14 cellular contexts compared by ENCODE assay signal in the genomic region with DNA sequence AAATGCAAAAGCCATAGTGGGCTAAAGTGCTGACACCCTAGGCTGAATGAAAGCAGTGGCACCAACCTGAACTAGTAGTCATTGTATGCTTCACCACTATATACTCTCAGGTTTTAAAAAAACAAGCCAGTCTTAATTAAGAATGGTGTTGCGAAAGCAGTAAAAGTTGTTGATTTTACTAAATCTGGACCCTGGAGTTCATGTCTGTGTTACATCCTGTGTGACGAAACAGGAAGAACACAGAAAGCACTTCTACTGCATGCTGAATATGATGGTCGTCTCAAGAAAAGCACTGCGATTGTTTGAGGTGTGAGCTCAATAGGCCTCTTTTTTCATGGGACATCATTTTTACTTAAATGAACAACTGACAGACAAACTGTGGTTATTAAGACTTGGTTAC. TPM values are rescaled to one million over a fixed set of nuclear protein-coding genes. Genes with fewer than 3 reads are reported as not detected.
DNase-seq lines count a peak whose midpoint lies in the region; ATAC-seq, FAIRE-seq and TF ChIP-seq lines count a peak whose summit lies in the region.
"Had no signal": no experiment of that assay in that cellular context is flagged by ENCODE, and none has a peak within 500 bp of the region (broad histone marks: within the 10 kb centered on the region; RNA-seq: fewer than 3 reads in every experiment).

No MANE protein-coding gene starts in this region.

- peaks cover 13% of the 10 kb centered on the region for H3K9me3 ChIP-seq in adipocyte (ENCODE audit: control insufficient read depth, low read length)
- no peaks in the 10 kb centered on the region for H3K9me3 ChIP-seq in HepG2 (ENCODE audit: low read length)

- intact Hi-C loops in CD14-positive monocyte (cut with micrococcal nuclease): no loop called here
- intact Hi-C loops in HepG2 (cut with micrococcal nuclease; ENCODE audit: unreplicated experiment): no loop called here
- intact Hi-C loops in sciatic nerve (cut with DNase I): no loop called here

- peaks cover 4% of the 10 kb centered on the region for H3K4me1 Mint-ChIP-seq in CD14-positive monocyte

- H3K4me3 ChIP-seq in adipocyte (ENCODE audit: low read length): no peak overlapping the region
- H3K4me3 ChIP-seq in HepG2 (replicated peaks in 1 of 3; ENCODE audit: insufficient read depth in 1 of 3, low read depth in 2 of 3, low read length in 3 of 3): no peak overlapping the region

- no peak overlapping the region for H2AFZ ChIP-seq in HepG2 (ENCODE audit: low read length)

- no peak for TF ChIP-seq CTCF in CD14-positive monocyte (IDR thresholded peaks at IDR 0.05)
- TF ChIP-seq CTCF in HepG2 (CRISPR knock-in tag; IDR thresholded peaks at IDR 0.05): no peak
- no peak for TF ChIP-seq CTCF in D721Med (IDR thresholded peaks at IDR 0.05; ENCODE audit: insufficient read depth, missing control alignments)
- TF ChIP-seq CTCF in GM20000 (IDR thresholded peaks at IDR 0.05; ENCODE audit: extremely low read depth, missing control alignments): no peak

- no peaks in the 10 kb centered on the region for H4K20me1 ChIP-seq in HepG2 (ENCODE audit: insufficient read depth, low read length)

- H3K27ac ChIP-seq in HepG2 (ENCODE audit: extremely low read length, insufficient read depth, low read length): no peak overlapping the region

- no peak for TF ChIP-seq RAD21 in HepG2 (CRISPR knock-in tag; IDR thresholded peaks at IDR 0.05)

- TF ChIP-seq EP300 in HepG2 (IDR thresholded peaks at IDR 0.05; ENCODE audit: low read depth in 2 of 2, low read length in 2 of 2) (peak in 1 of 2 experiments; percentile 34; a peak in 1 of 4 replicates), HepG2 (CRISPR knock-in tag; IDR thresholded peaks at IDR 0.05; ENCODE audit: borderline replicate concordance) (no peak)

- ATAC-seq in HepG2 (0 out of 3 replicates have a peak, but pooled peaks have one; percentile 29), sciatic nerve (no peak)
- ATAC-seq: PC-3 had no signal

- peaks cover 0 to 4% (median 0%) of the 10 kb centered on the region in 7 donors for H3K9me3 Mint-ChIP-seq in CD14-positive monocyte
- H3K9me3 Mint-ChIP-seq: IgD-negative memory B cell had no signal

- H3K36me3 Mint-ChIP-seq in CD14-positive monocyte: peaks cover 14 to 25% of the 10 kb centered on the region in 2 donors
- H3K36me3 Mint-ChIP-seq: IgD-negative memory B cell had no signal

- H3K9ac ChIP-seq in adipocyte (ENCODE audit: low read length) (no peak overlapping the region), HepG2 (ENCODE audit: insufficient read depth, low read depth, low read length) (no peak overlapping the region)

- no TSS peak for BruUV-seq in HepG2 (replicated peaks; lab: Mats Ljungman, UMichigan)

- no peaks in the 10 kb centered on the region for H3K27me3 Mint-ChIP-seq in CD14-positive monocyte (ENCODE audit: low read depth in 3 of 3)

- H3K27ac Mint-ChIP-seq in CD14-positive monocyte: peak overlapping the region in 5 of 7 donors; percentile 3 to 93 (median 26)

- H3K4me2 ChIP-seq in HepG2 (ENCODE audit: low read depth, low read length): no peak overlapping the region

- H3K4me3 Mint-ChIP-seq in CD14-positive monocyte: peak overlapping the region; percentile 16 to 70

- H3K27me3 ChIP-seq in adipocyte (replicated peaks; ENCODE audit: control insufficient read depth, insufficient read depth, low read length) (peaks cover 3% of the 10 kb centered on the region), HepG2 (ENCODE audit: control insufficient read depth in 1 of 2, insufficient read depth in 2 of 2, low read length in 2 of 2) (no peaks in the 10 kb centered on the region)

- 64% methylated on average over 4 of the region's 4 CpGs for WGBS in HepG2 (ENCODE audit: low lambda C conversion rate)

- H3K4me1 ChIP-seq in adipocyte (ENCODE audit: control insufficient read depth, insufficient read depth, low read length) (peaks cover 3% of the 10 kb centered on the region), HepG2 (ENCODE audit: insufficient read depth, low read length) (peaks cover 14% of the 10 kb centered on the region)

- CTCF ChIA-PET in HepG2 (lab: Yijun Ruan, JAX; ENCODE audit: low intra/inter-chr PET ratio, low total read pairs): no interaction called here

- no peak for TF ChIP-seq POLR2A in HepG2 (IDR thresholded peaks at IDR 0.05; ENCODE audit: insufficient read depth in 1 of 2, low read depth in 2 of 2, low read length in 2 of 2)

- DNase-seq in CD14-positive monocyte (ENCODE audit: low spot score): no peak
- DNase-seq in LHCN-M2 (ENCODE audit: low read depth): peak; percentile 3
- DNase-seq in adipocyte (ENCODE audit: low read depth): peak; percentile 36
- DNase-seq in HepG2 (ENCODE audit: low spot score): peak; percentile 45
- no peak for DNase-seq in sciatic nerve (ENCODE audit: low spot score)
- DNase-seq in D721Med (ENCODE audit: insufficient read length, low spot score): no peak
- no peak for DNase-seq in GM20000 (ENCODE audit: low spot score)
- DNase-seq in germinal center (ENCODE audit: low spot score): no peak
- DNase-seq: activated gamma-delta T cell, Calu3, GOT3, NCI-H2081 treated with DMSO at 0.1 percent for 48 hours, PC-3 had no signal

- FAIRE-seq in HepG2 (lab: Jason Lieb, UNC) (peak; percentile 62), D721Med (lab: Jason Lieb, UNC) (no peak)

- H3K36me3 ChIP-seq in adipocyte (ENCODE audit: control insufficient read depth, insufficient read depth, low read length, severe bottlenecking) (no peaks in the 10 kb centered on the region), HepG2 (replicated peaks in 1 of 2; ENCODE audit: control insufficient read depth in 1 of 2, insufficient read depth in 2 of 2, low read length in 2 of 2) (peaks cover 0 to 9% of the 10 kb centered on the region in 2 experiments; a peak in 2 of 5 replicates)

- no peaks in the 10 kb centered on the region for H3K79me2 ChIP-seq in HepG2 (ENCODE audit: insufficient read depth, low read length)

- in situ Hi-C loops in HepG2 (cut with HindIII; ENCODE audit: extremely low pct_ligation_motif_present, low pct_unique_long_range_greater_than_20kb): no loop called here

- POLR2A ChIA-PET in HepG2 (lab: Yijun Ruan, JAX): no interaction called here

TF ChIP-seq in HepG2, 621 proteins besides CTCF, POLR2A, EP300 and RAD21 (continues in another document):
- TF ChIP-seq RARA (CRISPR knock-in tag; IDR thresholded peaks at IDR 0.05) (peak; percentile 83), ZKSCAN5 (CRISPR knock-in tag; IDR thresholded peaks at IDR 0.05) (no peak), ZNF354B (CRISPR knock-in tag; IDR thresholded peaks at IDR 0.05) (no peak)

RNA-seq across cellular contexts. Expression of a gene that starts 24.2 kb away (rescaled TPM):
- polyA plus RNA-seq in CD14-positive monocyte: not detected
- total RNA-seq in LHCN-M2 (2014; rRNA removed): not detected in 2 replicates
- 0.35 TPM for polyA plus RNA-seq in LHCN-M2 (2012)
- 0.04 TPM in 1 of 2 replicates, not detected in the other for total RNA-seq in HepG2 (2016; rRNA removed; fragmentation: Illumina TruSeq; extraction: Trizol)
- total RNA-seq in HepG2 (2016; cell fraction: cytosol; rRNA removed; fragmentation: Illumina TruSeq; extraction: Trizol; ENCODE audit: low read depth): not detected in 2 replicates
- total RNA-seq in HepG2 (2016; cell fraction: insoluble cytoplasmic fraction; rRNA removed; fragmentation: Illumina TruSeq; extraction: Trizol): not detected in 2 replicates
- not detected in 2 replicates for total RNA-seq in HepG2 (2016; cell fraction: membrane; rRNA removed; fragmentation: Illumina TruSeq; extraction: Trizol)
- not detected in 2 replicates for total RNA-seq in HepG2 (2016; cell fraction: nucleus; rRNA removed; fragmentation: Illumina TruSeq; extraction: Trizol)
- 0.08 TPM in 1 of 2 replicates, not detected in the other for polyA plus RNA-seq in HepG2 (2011; rRNA removed)
- 0.04 and 0.05 TPM in 2 replicates for polyA plus RNA-seq in HepG2 (2011; cell fraction: cytosol; rRNA removed)
- polyA plus RNA-seq in HepG2 (2011; cell fraction: nucleus; rRNA removed): 0.28 and 0.53 TPM in 2 replicates
- 0.07 and 0.09 TPM in 2 replicates for polyA plus RNA-seq in HepG2 (2012)
- not detected in 2 replicates for polyA plus RNA-seq in HepG2 (2016; cell fraction: cytosol; fragmentation: Illumina TruSeq; extraction: Trizol; ENCODE audit: low read depth)
- polyA plus RNA-seq in HepG2 (2016; cell fraction: insoluble cytoplasmic fraction; fragmentation: Illumina TruSeq; extraction: Trizol; ENCODE audit: low read depth): not detected in 2 replicates
- not detected in 2 replicates for polyA plus RNA-seq in HepG2 (2016; cell fraction: membrane; fragmentation: Illumina TruSeq; extraction: Trizol; ENCODE audit: low read depth)
- polyA plus RNA-seq in HepG2 (2016; cell fraction: nucleus; fragmentation: Illumina TruSeq; extraction: Trizol; ENCODE audit: insufficient read depth, low read depth): not detected in 2 replicates
- polyA minus RNA-seq in HepG2 (2011; rRNA and poly(A)+ RNA removed; ENCODE audit: low replicate concordance): 0.18 and 0.61 TPM in 2 replicates
- polyA minus RNA-seq in HepG2 (2011; cell fraction: cytosol; rRNA and poly(A)+ RNA removed): not detected in 2 replicates
- polyA minus RNA-seq in HepG2 (2011; cell fraction: nucleus; rRNA and poly(A)+ RNA removed): 0.26 TPM in 1 of 2 replicates, not detected in the other
- 0.22 TPM for total RNA-seq in sciatic nerve
- total RNA-seq: Calu3 had no signal
- polyA plus RNA-seq: IgD-negative memory B cell had no signal

RNA-seq across cellular contexts. Expression of a gene that starts 45.7 kb away (rescaled TPM):
- polyA plus RNA-seq in CD14-positive monocyte (under 1 TPM in 1 of 2 donors, not detected in 1; 0.17 TPM), HepG2 (2011; rRNA removed) (8.1 and 9.9 TPM in 2 replicates)
- total RNA-seq in LHCN-M2 (2014; rRNA removed) (6.8 and 13.5 TPM in 2 replicates), HepG2 (2016; rRNA removed; fragmentation: Illumina TruSeq; extraction: Trizol) (19.4 and 27.2 TPM in 2 replicates), sciatic nerve (14.8 TPM)
- polyA plus RNA-seq in LHCN-M2 (2012): 3.5 TPM
- 6.6 and 7.1 TPM in 2 replicates for total RNA-seq in HepG2 (2016; cell fraction: cytosol; rRNA removed; fragmentation: Illumina TruSeq; extraction: Trizol; ENCODE audit: low read depth)
- total RNA-seq in HepG2 (2016; cell fraction: insoluble cytoplasmic fraction; rRNA removed; fragmentation: Illumina TruSeq; extraction: Trizol): 20.2 and 26.2 TPM in 2 replicates
- total RNA-seq in HepG2 (2016; cell fraction: membrane; rRNA removed; fragmentation: Illumina TruSeq; extraction: Trizol): 12.9 and 17.9 TPM in 2 replicates
- 8.2 and 12.6 TPM in 2 replicates for total RNA-seq in HepG2 (2016; cell fraction: nucleus; rRNA removed; fragmentation: Illumina TruSeq; extraction: Trizol)
- polyA plus RNA-seq in HepG2 (2011; cell fraction: cytosol; rRNA removed): 8.0 and 9.9 TPM in 2 replicates
- 7.2 and 8.8 TPM in 2 replicates for polyA plus RNA-seq in HepG2 (2011; cell fraction: nucleus; rRNA removed)
- polyA plus RNA-seq in HepG2 (2012): 8.5 and 14.8 TPM in 2 replicates
- polyA plus RNA-seq in HepG2 (2016; cell fraction: cytosol; fragmentation: Illumina TruSeq; extraction: Trizol; ENCODE audit: low read depth): 8.2 and 8.9 TPM in 2 replicates
- 21.7 and 24.9 TPM in 2 replicates for polyA plus RNA-seq in HepG2 (2016; cell fraction: insoluble cytoplasmic fraction; fragmentation: Illumina TruSeq; extraction: Trizol; ENCODE audit: low read depth)
- 11.1 and 14.3 TPM in 2 replicates for polyA plus RNA-seq in HepG2 (2016; cell fraction: membrane; fragmentation: Illumina TruSeq; extraction: Trizol; ENCODE audit: low read depth)
- polyA plus RNA-seq in HepG2 (2016; cell fraction: nucleus; fragmentation: Illumina TruSeq; extraction: Trizol; ENCODE audit: insufficient read depth, low read depth): 19.8 and 22.3 TPM in 2 replicates
- polyA minus RNA-seq in HepG2 (2011; rRNA and poly(A)+ RNA removed; ENCODE audit: low replicate concordance): 7.0 and 23.9 TPM in 2 replicates
- polyA minus RNA-seq in HepG2 (2011; cell fraction: cytosol; rRNA and poly(A)+ RNA removed): 8.4 and 8.6 TPM in 2 replicates
- polyA minus RNA-seq in HepG2 (2011; cell fraction: nucleus; rRNA and poly(A)+ RNA removed): 5.4 and 10.7 TPM in 2 replicates

Comparison
In these comparisons a context has a peak if more than half of its experiments do, and no peak if none do; other contexts are left out.
1. DNase-seq: peak in LHCN-M2 (single experiment), adipocyte (single experiment) and HepG2 (single experiment); none in CD14-positive monocyte (single experiment), sciatic nerve (single experiment), D721Med (single experiment), GM20000 (single experiment) and germinal center (single experiment).